14 cellular contexts compared by ENCODE assay signal in the genomic region with DNA sequence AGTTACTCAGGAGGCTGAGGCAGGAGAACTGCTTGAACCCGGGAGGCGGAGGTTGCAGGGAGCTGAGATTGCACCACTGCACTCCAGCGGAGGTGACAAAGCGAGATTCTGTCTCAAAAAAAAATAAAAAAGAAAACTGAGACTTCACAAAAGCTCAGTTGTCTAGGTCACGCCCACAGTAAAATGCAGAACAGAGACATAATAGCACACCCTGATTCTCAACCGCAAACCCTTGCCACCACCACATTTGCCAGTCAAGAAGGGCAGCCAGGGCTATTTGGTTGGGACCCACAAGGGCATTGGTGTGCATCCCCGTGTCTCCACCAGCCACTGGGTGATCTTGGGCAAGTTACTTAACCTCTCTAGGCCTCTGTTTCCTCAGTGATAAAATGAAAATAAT. TPM values are rescaled to one million over a fixed set of nuclear protein-coding genes. Genes with fewer than 3 reads are reported as not detected.
DNase-seq lines count a peak whose midpoint lies in the region; ATAC-seq, FAIRE-seq and TF ChIP-seq lines count a peak whose summit lies in the region.
"Had no signal": no experiment of that assay in that cellular context is flagged by ENCODE, and none has a peak within 500 bp of the region (broad histone marks: within the 10 kb centered on the region; RNA-seq: fewer than 3 reads in every experiment).

No MANE protein-coding gene starts in this region.

- TF ChIP-seq CTCF in astrocyte (IDR thresholded peaks at IDR 0.05; ENCODE audit: insufficient read depth, low read depth, low read length) = no peak

- H3K79me2 ChIP-seq in astrocyte (ENCODE audit: insufficient read depth, low read length) = peaks cover 53% of the 10 kb centered on the region

- H3K4me3 ChIP-seq in astrocyte (ENCODE audit: insufficient read depth, low read depth, low read length) = no peak overlapping the region
- H3K4me3 ChIP-seq: lower lobe of right lung, prostate gland had no signal

- no peaks in the 10 kb centered on the region for H3K9me3 ChIP-seq in astrocyte (ENCODE audit: insufficient read depth, low read depth, low read length)
- H3K9me3 ChIP-seq: lower lobe of right lung, prostate gland had no signal

- peaks cover 45% of the 10 kb centered on the region for H4K20me1 ChIP-seq in astrocyte (ENCODE audit: insufficient read depth, low read length)

- peaks cover 4% of the 10 kb centered on the region for H3K36me3 ChIP-seq in astrocyte (ENCODE audit: insufficient read depth, low read length)
- H3K36me3 ChIP-seq: prostate gland had no signal

- no peak overlapping the region for H3K9ac ChIP-seq in astrocyte (ENCODE audit: low read length)

- H2AFZ ChIP-seq in astrocyte (ENCODE audit: low read depth, low read length) = no peak overlapping the region

- H3K4me1 ChIP-seq in astrocyte (ENCODE audit: insufficient read depth, low read length) = peaks cover 21% of the 10 kb centered on the region
- H3K4me1 ChIP-seq: lower lobe of right lung, prostate gland had no signal

- ATAC-seq in GM18520 (IDR thresholded peaks at IDR 0.05; ENCODE audit: unreplicated experiment) (peak; percentile 77), GM21515 (IDR thresholded peaks at IDR 0.05; ENCODE audit: unreplicated experiment) (peak; percentile 63), HG03175 (IDR thresholded peaks at IDR 0.05; ENCODE audit: unreplicated experiment) (peak; percentile 80)
- ATAC-seq: lower lobe of right lung had no signal

- peak overlapping the region; percentile 15 for H3K27ac Mint-ChIP-seq in astrocyte (ENCODE audit: unreplicated experiment)

- H3K27me3 ChIP-seq in astrocyte (ENCODE audit: insufficient read depth, low read length) = no peaks in the 10 kb centered on the region

- peaks cover 30% of the 10 kb centered on the region for H3K4me1 Mint-ChIP-seq in astrocyte (ENCODE audit: low read depth, unreplicated experiment)

- H3K27ac ChIP-seq in astrocyte (ENCODE audit: low read depth, low read length) = no peak overlapping the region
- H3K27ac ChIP-seq: C4-2B, lower lobe of right lung, prostate gland had no signal

- no peaks in the 10 kb centered on the region for H3K27me3 Mint-ChIP-seq in astrocyte (ENCODE audit: low read depth, unreplicated experiment)

- H3K9me3 Mint-ChIP-seq in astrocyte (ENCODE audit: unreplicated experiment) = no peaks in the 10 kb centered on the region

- no peak overlapping the region for H3K4me2 ChIP-seq in astrocyte (ENCODE audit: low read length)

- DNase-seq in astrocyte (ENCODE audit: low read depth) (no peak), foreskin melanocyte (no peak), superior temporal gyrus (ENCODE audit: extremely low spot score) (no peak), NCI-H187 (lab: John Stamatoyannopoulos, UW) (no peak), cerebellar nuclear complex (lab: John Stamatoyannopoulos, UW) (no peak)
- DNase-seq: effector CD4-positive, alpha-beta T cell; lower lobe of right lung; NCI-H510A treated with DMSO at 0.1 percent for 48 hours; stimulated activated CD4-positive, alpha-beta T cell treated with anti-CD3 and anti-CD28 coated beads, Interleukin-4, amount 100 ng/mL, for 1 hour had no signal

- H3K36me3 Mint-ChIP-seq in astrocyte (ENCODE audit: low read depth, unreplicated experiment) = peaks cover 16% of the 10 kb centered on the region

- H3K4me3 Mint-ChIP-seq in astrocyte (ENCODE audit: unreplicated experiment) = no peak overlapping the region

- no peak for FAIRE-seq in astrocyte (lab: Jason Lieb, UNC)

RNA-seq across cellular contexts. Expression of a gene that starts 25.4 kb away (rescaled TPM):
- total RNA-seq in astrocyte = 324 and 399 TPM in 2 replicates

RNA-seq across cellular contexts. Expression of a gene that starts 44.4 kb away (rescaled TPM):
- total RNA-seq in astrocyte = 53.8 and 59.3 TPM in 2 replicates
